26 cellular contexts compared by ENCODE assay signal in the genomic region with DNA sequence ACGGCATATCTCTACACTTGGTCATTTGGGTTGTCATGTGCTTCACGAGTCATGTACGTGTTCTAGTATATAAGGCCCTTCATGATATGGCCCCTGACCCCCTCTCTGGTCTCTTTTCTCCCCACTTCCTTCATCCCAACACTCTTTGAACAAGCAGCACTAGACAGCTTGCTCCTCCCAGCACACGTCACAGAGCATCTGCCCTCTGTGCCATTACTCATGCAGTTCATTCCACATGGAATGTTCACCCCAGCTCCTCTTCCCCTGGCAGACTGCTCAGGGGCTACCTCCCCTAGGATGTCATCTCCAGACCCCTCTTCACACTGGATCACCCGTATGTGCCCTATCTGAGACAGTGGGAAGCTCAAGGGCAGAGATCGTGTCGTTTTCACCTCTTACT. TPM values are rescaled to one million over a fixed set of nuclear protein-coding genes. Genes with fewer than 3 reads are reported as not detected.
"Had no signal": no experiment of that assay in that cellular context is flagged by ENCODE, and none has a peak within 500 bp of the region (broad histone marks: within the 10 kb centered on the region; RNA-seq: fewer than 3 reads in every experiment).

No MANE protein-coding gene starts in this region.

- H3K27ac Mint-ChIP-seq: activated B cell treated with CpG ODN at 0.5 μM for 24 hours; activated CD8-positive, alpha-beta T cell treated with anti-CD3 and anti-CD28 coated beads, Interleukin-2, amount 10 ng/mL, durations not matched to agents 7 days and 5 days; activated naive CD4-positive, alpha-beta T cell treated with anti-CD3 and anti-CD28 coated beads for 36 hours; activated T-cell treated with anti-CD3 and anti-CD28 coated beads, Interleukin-2, amount 50 U/mL, for 24 hours; effector memory CD8-positive, alpha-beta T cell; neural progenitor cell; stimulated activated naive CD8-positive, alpha-beta T cell treated with anti-CD3 and anti-CD28 coated beads, Interleukin-15, amount 100 ng/mL, for 72 hours; T-cell had no signal

- H3K9me3 Mint-ChIP-seq: activated B cell treated with CpG ODN at 0.5 μM for 24 hours; activated naive CD4-positive, alpha-beta T cell treated with anti-CD3 and anti-CD28 coated beads for 36 hours; activated T-cell treated with anti-CD3 and anti-CD28 coated beads, Interleukin-2, amount 50 U/mL, for 24 hours; effector memory CD8-positive, alpha-beta T cell; neural progenitor cell; stimulated activated naive CD8-positive, alpha-beta T cell treated with anti-CD3 and anti-CD28 coated beads, Interleukin-15, amount 100 ng/mL, for 72 hours; T-cell had no signal

- ATAC-seq: activated CD8-positive, alpha-beta T cell treated with anti-CD3 and anti-CD28 coated beads, Interleukin-2, amount 10 ng/mL, durations not matched to agents 7 days and 5 days; effector memory CD8-positive, alpha-beta T cell; stimulated activated naive CD8-positive, alpha-beta T cell treated with anti-CD3 and anti-CD28 coated beads, Interleukin-15, amount 100 ng/mL, for 72 hours; T-cell had no signal

- H3K9me3 ChIP-seq: ascending aorta, left ventricle myocardium inferior, ovary, right lobe of liver, suprapubic skin, transverse colon, uterus had no signal

- DNase-seq: activated B cell treated with CpG ODN at 0.5 μM for 24 hours; activated CD4-positive, alpha-beta T cell treated with anti-CD3 and anti-CD28 coated beads for 48 hours; activated CD8-positive, alpha-beta T cell treated with anti-CD3 and anti-CD28 coated beads, Interleukin-2, amount 10 ng/mL, durations not matched to agents 7 days and 5 days; activated naive CD4-positive, alpha-beta T cell treated with anti-CD3 and anti-CD28 coated beads for 36 hours; activated T-cell treated with anti-CD3 and anti-CD28 coated beads, Interleukin-2, amount 50 U/mL, for 24 hours; cerebellar nuclear complex; effector memory CD8-positive, alpha-beta T cell; head of caudate nucleus; left ventricle myocardium inferior; ovary; right lobe of liver; stimulated activated CD4-positive, alpha-beta T cell treated with anti-CD3 and anti-CD28 coated beads, Interleukin-4, amount 100 ng/mL, for 1 hour; stimulated activated naive CD8-positive, alpha-beta T cell treated with anti-CD3 and anti-CD28 coated beads, Interleukin-15, amount 100 ng/mL, for 72 hours; T-cell; transverse colon; uterus had no signal

- FAIRE-seq: frontal cortex had no signal

- H3K4me2 ChIP-seq: neural progenitor cell, smooth muscle cell had no signal

- H3K4me3 ChIP-seq: ascending aorta, left ventricle myocardium inferior, neural progenitor cell, ovary, right lobe of liver, smooth muscle cell, suprapubic skin, transverse colon, uterus had no signal

- H3K4me3 Mint-ChIP-seq: activated B cell treated with CpG ODN at 0.5 μM for 24 hours; activated CD8-positive, alpha-beta T cell treated with anti-CD3 and anti-CD28 coated beads, Interleukin-2, amount 10 ng/mL, durations not matched to agents 7 days and 5 days; activated naive CD4-positive, alpha-beta T cell treated with anti-CD3 and anti-CD28 coated beads for 36 hours; activated T-cell treated with anti-CD3 and anti-CD28 coated beads, Interleukin-2, amount 50 U/mL, for 24 hours; effector memory CD8-positive, alpha-beta T cell; neural progenitor cell; stimulated activated naive CD8-positive, alpha-beta T cell treated with anti-CD3 and anti-CD28 coated beads, Interleukin-15, amount 100 ng/mL, for 72 hours; T-cell had no signal

- H3K27me3 ChIP-seq: ascending aorta, neural progenitor cell, ovary, right lobe of liver, suprapubic skin, transverse colon, uterus had no signal

- H3K27me3 Mint-ChIP-seq: activated T-cell treated with anti-CD3 and anti-CD28 coated beads, Interleukin-2, amount 50 U/mL, for 24 hours had no signal

- H3K27ac ChIP-seq: ascending aorta, left ventricle myocardium inferior, neural progenitor cell, ovary, right lobe of liver, suprapubic skin, transverse colon, uterus had no signal

- H3K4me1 ChIP-seq: neural progenitor cell, transverse colon, uterus had no signal

- H2AFZ ChIP-seq: neural progenitor cell had no signal

- H3K9ac ChIP-seq: neural progenitor cell had no signal

- H3K36me3 ChIP-seq: neural progenitor cell, ovary, uterus had no signal

RNA-seq across cellular contexts. Expression of a gene that starts 14.1 kb away (rescaled TPM):
- total RNA-seq: activated B cell treated with CpG ODN at 0.5 μM for 24 hours; activated CD8-positive, alpha-beta T cell treated with anti-CD3 and anti-CD28 coated beads, Interleukin-2, amount 10 ng/mL, durations not matched to agents 7 days and 5 days; activated naive CD4-positive, alpha-beta T cell treated with anti-CD3 and anti-CD28 coated beads for 36 hours; ascending aorta; bronchial epithelial cell; dermis microvascular lymphatic vessel endothelial cell; frontal cortex; kidney epithelial cell; left ventricle myocardium inferior; mononuclear cell; ovary; pulmonary artery endothelial cell; right lobe of liver; smooth muscle cell; suprapubic skin; T-cell; transverse colon; uterus had no signal

RNA-seq across cellular contexts. Expression of a gene that starts 55.1 kb away (rescaled TPM):
- total RNA-seq: ascending aorta, mononuclear cell, transverse colon had no signal
